15 cellular contexts compared by ENCODE assay signal in genomic region chr18:40094441-40094840, GRCh38.
DNase-seq lines count a peak whose midpoint lies in the region; ATAC-seq and TF ChIP-seq lines count a peak whose summit lies in the region.
"Had no signal": no experiment of that assay in that cellular context is flagged by ENCODE, and none has a peak within 500 bp of the region (broad histone marks: within the 10 kb centered on the region; RNA-seq: fewer than 3 reads in every experiment).

No MANE protein-coding gene starts in this region.

- H3K36me3 ChIP-seq in mammary epithelial cell (ENCODE audit: insufficient read depth, low read length) (no peaks in the 10 kb centered on the region), breast epithelium (no peaks in the 10 kb centered on the region), vagina (no peaks in the 10 kb centered on the region)
- H3K36me3 ChIP-seq: BLaER1 had no signal

- H2AFZ ChIP-seq in mammary epithelial cell (ENCODE audit: low read depth, low read length) = no peak overlapping the region

- no peak overlapping the region for H3K9ac ChIP-seq in mammary epithelial cell (ENCODE audit: insufficient read depth, low read length)
- H3K9ac ChIP-seq: BLaER1 had no signal

- H3K9me3 ChIP-seq in mammary epithelial cell (replicated peaks; ENCODE audit: insufficient read depth, low read length) (no peaks in the 10 kb centered on the region), breast epithelium (no peaks in the 10 kb centered on the region), vagina (no peaks in the 10 kb centered on the region)
- H3K9me3 ChIP-seq: BLaER1 had no signal

- no peak overlapping the region for H3K4me2 ChIP-seq in mammary epithelial cell (ENCODE audit: insufficient read depth, low read depth, low read length)
- H3K4me2 ChIP-seq: BLaER1 had no signal

- no peaks in the 10 kb centered on the region for H3K79me2 ChIP-seq in mammary epithelial cell (ENCODE audit: insufficient read depth, low read length)

- 39% methylated on average over 2 of the region's 2 CpGs for WGBS in mammary epithelial cell (ENCODE audit: low coverage, missing lambda C conversion rate)

- BruUV-seq in mammary epithelial cell (replicated peaks; lab: Mats Ljungman, UMichigan) = no TSS peak

- no peak overlapping the region for H3K27ac ChIP-seq in mammary epithelial cell (ENCODE audit: insufficient read depth, low read depth, low read length)
- H3K27ac ChIP-seq in breast epithelium = no peak overlapping the region
- no peak overlapping the region for H3K27ac ChIP-seq in vagina
- H3K27ac ChIP-seq: 22Rv1, BLaER1 had no signal

- H3K4me1 ChIP-seq in mammary epithelial cell (ENCODE audit: insufficient read depth, low read length) (no peaks in the 10 kb centered on the region), breast epithelium (no peaks in the 10 kb centered on the region), vagina (no peaks in the 10 kb centered on the region)
- H3K4me1 ChIP-seq: BLaER1 had no signal

- H3K27me3 ChIP-seq in mammary epithelial cell (ENCODE audit: insufficient read depth, low read length) = peaks cover 6% of the 10 kb centered on the region
- no peaks in the 10 kb centered on the region for H3K27me3 ChIP-seq in breast epithelium
- no peaks in the 10 kb centered on the region for H3K27me3 ChIP-seq in vagina
- H3K27me3 ChIP-seq: BLaER1 had no signal

- CTCF ChIA-PET in mammary epithelial cell (lab: Charles Lee; ENCODE audit: low non-redundant PET) = no interaction called here

- ATAC-seq in GM21390 (IDR thresholded peaks at IDR 0.05; ENCODE audit: unreplicated experiment) = no peak
- ATAC-seq: CD8-positive, alpha-beta T cell had no signal

- TF ChIP-seq CTCF in mammary epithelial cell (conservative IDR thresholded peaks at IDR 0.05 in 1 of 2, IDR thresholded peaks at IDR 0.05 in 1 of 2; ENCODE audit: extremely low read depth in 1 of 2, insufficient read depth in 1 of 2, low read depth in 1 of 2, low read length in 2 of 2) (no peak), breast epithelium (IDR thresholded peaks at IDR 0.05) (no peak), fibroblast of pulmonary artery (IDR thresholded peaks at IDR 0.05; ENCODE audit: low read length, missing control alignments) (no peak), vagina (IDR thresholded peaks at IDR 0.05) (no peak)

- no peak for TF ChIP-seq POLR2A in breast epithelium (IDR thresholded peaks at IDR 0.05)
- no peak for TF ChIP-seq POLR2A in vagina (IDR thresholded peaks at IDR 0.05)

- in situ Hi-C loops in mammary epithelial cell (cut with MboI; ENCODE audit: low sequenced_read_pairs in 2 of 2) = no loop called here

- H3K4me3 ChIP-seq in mammary epithelial cell (replicated peaks in 1 of 3; ENCODE audit: insufficient read depth in 1 of 3, low read depth in 2 of 3, low read length in 3 of 3) (no peak overlapping the region), breast epithelium (no peak overlapping the region), fibroblast of pulmonary artery (replicated peaks; ENCODE audit: low read depth, low read length) (no peak overlapping the region), vagina (no peak overlapping the region)
- H3K4me3 ChIP-seq: BLaER1 had no signal

- H4K20me1 ChIP-seq in mammary epithelial cell (ENCODE audit: insufficient read depth, low read length) = no peaks in the 10 kb centered on the region
- H4K20me1 ChIP-seq: BLaER1 had no signal

- intact Hi-C loops in mammary epithelial cell (cut with micrococcal nuclease) (no loop called here), breast epithelium (cut with DNase I; ENCODE audit: low total_unique reads) (no loop called here), vagina (cut with DNase I) (no loop called here)

- dilution Hi-C loops in mammary epithelial cell (cut with HindIII; ENCODE audit: low sequenced_read_pairs) = no loop called here

- DNase-seq in mammary epithelial cell = peak; percentile 3
- no peak for DNase-seq in breast epithelium (ENCODE audit: low spot score in 2 of 2)
- DNase-seq in astrocyte of the hippocampus (ENCODE audit: low read depth, low spot score) = peak; percentile 23
- DNase-seq in fibroblast of pulmonary artery (ENCODE audit: low read depth) = peak; percentile 6
- no peak for DNase-seq in NCI-H1417 treated with DMSO at 0.1 percent for 48 hours (lab: John Stamatoyannopoulos, UW)
- DNase-seq in kidney glomerular epithelial cell (lab: John Stamatoyannopoulos, UW) = no peak
- no peak for DNase-seq in vagina (ENCODE audit: extremely low spot score in 2 of 2)
- DNase-seq: CD8-positive, alpha-beta T cell; NCI-H146; NCI-H2081; NCI-H510A treated with DMSO at 0.1 percent for 48 hours; NCI-H82 had no signal

Comparison
In these comparisons a context has a peak if more than half of its experiments do, and no peak if none do; other contexts are left out.
1. DNase-seq: peak in mammary epithelial cell (single experiment), astrocyte of the hippocampus (single experiment) and fibroblast of pulmonary artery (single experiment); none in breast epithelium (0 of 2), NCI-H1417 treated with DMSO at 0.1 percent for 48 hours (single experiment), kidney glomerular epithelial cell (single experiment) and vagina (0 of 2).